In the genomic region with DNA sequence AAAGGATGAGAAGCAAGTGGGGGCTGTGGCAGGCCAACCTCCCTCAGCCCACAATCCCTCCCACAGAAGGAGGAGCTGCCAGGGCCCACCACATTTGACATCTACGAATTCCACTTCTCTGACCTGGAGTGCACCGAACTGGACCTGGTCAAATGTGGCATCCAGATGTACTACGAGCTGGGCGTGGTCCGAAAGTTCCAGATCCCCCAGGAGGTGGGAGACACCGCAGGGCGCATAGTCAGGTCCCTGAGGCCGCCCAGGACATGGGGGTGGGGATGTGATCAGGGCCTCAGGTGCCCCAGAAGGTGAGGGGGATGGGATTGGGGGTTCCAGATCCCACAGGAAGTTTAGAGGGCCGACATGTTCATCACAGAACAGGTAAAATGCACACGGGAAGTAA, we compare ENCODE assay signal across 29 cellular contexts. TPM values are rescaled to one million over a fixed set of nuclear protein-coding genes. Genes with fewer than 3 reads are reported as not detected.
"Had no signal": no experiment of that assay in that cellular context is flagged by ENCODE, and none has a peak within 500 bp of the region (broad histone marks: within the 10 kb centered on the region; RNA-seq: fewer than 3 reads in every experiment).

No MANE protein-coding gene starts in this region.

- H3K36me3 ChIP-seq: gastrocnemius medialis, suprapubic skin, tibial artery, upper lobe of right lung had no signal

- DNase-seq: activated CD4-positive, alpha-beta T cell treated with anti-CD3 and anti-CD28 coated beads for 4 hours; activated CD4-positive, alpha-beta T cell treated with anti-CD3 and anti-CD28 coated beads, Interleukin-2, amount 50 U/mL, for 4 hours; activated gamma-delta T cell treated with Interleukin-2 at 50 U/mL for 16 hours; activated T-cell treated with anti-CD3 and anti-CD28 coated beads, Interleukin-2, amount 50 U/mL, for 24 hours; anterior cingulate cortex; body of pancreas; cerebellar nuclear complex; effector memory CD4-positive, alpha-beta T cell; erythroblast; islet precursor cell; left cardiac atrium; stimulated activated CD4-positive, alpha-beta T cell treated with anti-CD3 and anti-CD28 coated beads, Interleukin-15, amount 100 ng/mL, for 24 hours; stimulated activated CD4-positive, alpha-beta T cell treated with anti-CD3 and anti-CD28 coated beads, Interleukin-2, amount 100 ng/mL, for 24 hours; stimulated activated naive CD4-positive, alpha-beta T cell; T-helper 9 cell; tibial artery; upper lobe of right lung had no signal

- H3K27me3 ChIP-seq: body of pancreas, dorsolateral prefrontal cortex, hepatocyte had no signal

- H3K27ac Mint-ChIP-seq: activated naive CD4-positive, alpha-beta T cell treated with anti-CD3 and anti-CD28 coated beads, Interleukin-2, amount 50 U/mL, for 24 hours; activated T-cell treated with anti-CD3 and anti-CD28 coated beads, Interleukin-2, amount 50 U/mL, for 24 hours; activated T-helper 17 cell treated with anti-CD3 and anti-CD28 coated beads, Interleukin-2, amount 50 U/mL, for 72 hours; memory B cell; progenitor cell of endocrine pancreas had no signal

- ATAC-seq: activated T-helper 17 cell treated with anti-CD3 and anti-CD28 coated beads, Interleukin-2, amount 50 U/mL, for 72 hours; body of pancreas; gastrocnemius medialis; left cardiac atrium; naive thymus-derived CD8-positive, alpha-beta T cell; upper lobe of right lung had no signal

- H3K9me3 ChIP-seq: body of pancreas, gastrocnemius medialis, suprapubic skin, tibial artery, upper lobe of right lung had no signal

- H3K36me3 Mint-ChIP-seq: activated naive CD4-positive, alpha-beta T cell treated with anti-CD3 and anti-CD28 coated beads, Interleukin-2, amount 50 U/mL, for 24 hours had no signal

- H3K27me3 Mint-ChIP-seq: activated naive CD4-positive, alpha-beta T cell treated with anti-CD3 and anti-CD28 coated beads, Interleukin-2, amount 50 U/mL, for 24 hours; activated T-cell treated with anti-CD3 and anti-CD28 coated beads, Interleukin-2, amount 50 U/mL, for 24 hours; activated T-helper 17 cell treated with anti-CD3 and anti-CD28 coated beads, Interleukin-2, amount 50 U/mL, for 72 hours; memory B cell; naive thymus-derived CD8-positive, alpha-beta T cell; progenitor cell of endocrine pancreas had no signal

- H3K4me1 ChIP-seq: upper lobe of right lung had no signal

- H3K9me3 Mint-ChIP-seq: activated T-cell treated with anti-CD3 and anti-CD28 coated beads, Interleukin-2, amount 50 U/mL, for 24 hours; activated T-helper 17 cell treated with anti-CD3 and anti-CD28 coated beads, Interleukin-2, amount 50 U/mL, for 72 hours; naive thymus-derived CD8-positive, alpha-beta T cell had no signal

- H3K27ac ChIP-seq: body of pancreas, coronary artery, gastrocnemius medialis, hepatocyte, suprapubic skin, tibial artery, upper lobe of right lung, VCaP had no signal

- H3K4me3 Mint-ChIP-seq: activated naive CD4-positive, alpha-beta T cell treated with anti-CD3 and anti-CD28 coated beads, Interleukin-2, amount 50 U/mL, for 24 hours; activated T-cell treated with anti-CD3 and anti-CD28 coated beads, Interleukin-2, amount 50 U/mL, for 24 hours; activated T-helper 17 cell treated with anti-CD3 and anti-CD28 coated beads, Interleukin-2, amount 50 U/mL, for 72 hours; memory B cell had no signal

- H3K4me1 Mint-ChIP-seq: activated T-helper 17 cell treated with anti-CD3 and anti-CD28 coated beads, Interleukin-2, amount 50 U/mL, for 72 hours had no signal

- H3K4me3 ChIP-seq: body of pancreas, coronary artery, dorsolateral prefrontal cortex, gastrocnemius medialis, hepatocyte, smooth muscle cell, suprapubic skin, tibial artery, upper lobe of right lung had no signal

RNA-seq across cellular contexts. Expression of gene PDE6B, which starts 35.0 kb away (rescaled TPM):
- total RNA-seq: gastrocnemius medialis had no signal
